ENCODE assay signal across 9 cellular contexts in the genomic region with DNA sequence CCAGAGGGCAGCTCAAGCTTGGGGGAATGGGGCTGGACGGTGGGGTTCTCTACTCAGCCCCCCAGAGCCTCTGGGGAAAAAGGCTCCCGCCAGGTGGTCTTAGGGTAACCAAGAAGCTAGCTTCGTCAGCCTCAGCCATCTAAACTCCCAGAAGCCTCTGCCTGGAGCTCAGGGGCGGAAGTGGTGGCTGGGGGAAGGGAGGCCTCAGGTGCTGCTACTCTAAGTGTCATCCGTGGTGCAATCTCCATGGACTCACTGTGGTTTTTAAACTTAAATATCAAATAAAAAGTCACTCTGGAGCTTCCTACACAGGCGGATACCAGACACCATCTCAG. TPM values are rescaled to one million over a fixed set of nuclear protein-coding genes. Genes with fewer than 3 reads are reported as not detected.
DNase-seq lines count a peak whose midpoint lies in the region; ATAC-seq lines count a peak whose summit lies in the region.
"Had no signal": no experiment of that assay in that cellular context is flagged by ENCODE, and none has a peak within 500 bp of the region (broad histone marks: within the 10 kb centered on the region; RNA-seq: fewer than 3 reads in every experiment).

No MANE protein-coding gene starts in this region.

- ATAC-seq in GM18907 (IDR thresholded peaks at IDR 0.05; ENCODE audit: unreplicated experiment), result peak; percentile 73
- ATAC-seq in HG03060 (IDR thresholded peaks at IDR 0.05; ENCODE audit: low read depth, unreplicated experiment), result peak; percentile 41
- peak; percentile 80 for ATAC-seq in T-helper 17 cell

- H3K27ac Mint-ChIP-seq in T-helper 17 cell, result peak overlapping the region; percentile 95

- no peaks in the 10 kb centered on the region for H3K27me3 Mint-ChIP-seq in T-helper 17 cell

- peak overlapping the region; percentile 97 for H3K4me3 Mint-ChIP-seq in T-helper 17 cell

- H3K9me3 ChIP-seq in T-helper 17 cell (ENCODE audit: control insufficient read depth, low read length, poor library complexity, severe bottlenecking), result no peaks in the 10 kb centered on the region
- H3K9me3 ChIP-seq: SJSA1 had no signal

- peak; percentile 33 to 56 (median 44) for DNase-seq in T-helper 17 cell
- peak; percentile 76 for DNase-seq in central memory CD4-positive, alpha-beta T cell
- DNase-seq in stimulated activated CD4-positive, alpha-beta T cell treated with anti-CD3 and anti-CD28 coated beads, Interleukin-12 subunit alpha, Interleukin-12 subunit beta, amount 100 ng/mL, for 48 hours (ENCODE audit: low read depth in 2 of 3, low spot score in 1 of 3), result peak in 2 of 3 donors; percentile 67 to 68
- no peak for DNase-seq in NCI-H2227 (lab: John Stamatoyannopoulos, UW; ENCODE audit: unreplicated experiment)
- no peak for DNase-seq in SW480 (ENCODE audit: low spot score)
- DNase-seq in C1 segment of cervical spinal cord (lab: John Stamatoyannopoulos, UW), result no peak

- peaks cover 2% of the 10 kb centered on the region for H3K36me3 Mint-ChIP-seq in T-helper 17 cell (ENCODE audit: low read depth)

- peaks cover 40% of the 10 kb centered on the region for H3K4me1 Mint-ChIP-seq in T-helper 17 cell

RNA-seq across cellular contexts. Expression of a gene that starts 0.7 kb away (rescaled TPM):
- 100 to 1,000 TPM; 249 to 284 TPM for total RNA-seq in T-helper 17 cell

RNA-seq across cellular contexts. Expression of a gene that starts 54.2 kb away (rescaled TPM):
- 1 to 10 TPM; 5.5 to 6.0 TPM for total RNA-seq in T-helper 17 cell

Comparison
In these comparisons a context has a peak if more than half of its experiments do, and no peak if none do; other contexts are left out.
1. DNase-seq: peak in T-helper 17 cell (3 of 3), central memory CD4-positive, alpha-beta T cell (single experiment) and stimulated activated CD4-positive, alpha-beta T cell treated with anti-CD3 and anti-CD28 coated beads, Interleukin-12 subunit alpha, Interleukin-12 subunit beta, amount 100 ng/mL, for 48 hours (2 of 3); none in NCI-H2227 (single experiment), SW480 (single experiment) and C1 segment of cervical spinal cord (0 of 14).
2. Peak in every context shown above with its lines, with median percentiles within 50 percentile points of each other: ATAC-seq.